In the genomic region with DNA sequence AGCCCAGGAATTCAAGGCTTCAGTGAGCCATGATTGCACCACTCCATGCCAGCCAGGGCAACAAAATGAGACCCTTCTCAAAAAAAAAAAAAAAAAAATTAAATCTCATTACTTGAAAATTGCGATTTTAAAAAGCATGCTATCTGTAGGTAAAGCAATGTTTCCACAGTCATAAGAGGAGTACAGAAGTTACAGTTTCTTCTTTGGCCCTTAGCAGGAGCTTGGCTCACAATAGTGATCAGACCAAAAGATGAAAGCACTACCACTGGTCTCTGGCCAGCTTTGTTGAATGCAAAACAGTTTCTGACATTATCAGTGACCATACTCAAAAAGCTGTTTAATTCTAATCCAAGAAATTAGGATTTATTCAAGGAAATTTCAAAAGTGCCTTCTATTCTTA, we compare ENCODE assay signal across 22 cellular contexts. TPM values are rescaled to one million over a fixed set of nuclear protein-coding genes. Genes with fewer than 3 reads are reported as not detected.
A peak's percentile ranks its signal among the peaks of the same experiment; 100 is the strongest.
DNase-seq lines count a peak whose midpoint lies in the region; ATAC-seq and TF ChIP-seq lines count a peak whose summit lies in the region.
"Had no signal": no experiment of that assay in that cellular context is flagged by ENCODE, and none has a peak within 500 bp of the region (broad histone marks: within the 10 kb centered on the region; RNA-seq: fewer than 3 reads in every experiment).

No MANE protein-coding gene starts in this region.

- H3K9me3 ChIP-seq in T-helper 17 cell (ENCODE audit: control insufficient read depth, low read length, poor library complexity, severe bottlenecking), result no peaks in the 10 kb centered on the region
- H3K9me3 ChIP-seq: HAP-1, SJSA1 had no signal

- intact Hi-C loops in sciatic nerve (cut with DNase I), result no loop called here

- no peaks in the 10 kb centered on the region for H3K27me3 Mint-ChIP-seq in stimulated activated naive CD8-positive, alpha-beta T cell treated with anti-CD3 and anti-CD28 coated beads, Interleukin-15, Interleukin-2, amounts not matched to agents 100 ng/mL and 50 ng/mL, for 24 hours
- H3K27me3 Mint-ChIP-seq in stimulated activated naive CD8-positive, alpha-beta T cell treated with anti-CD3 and anti-CD28 coated beads, Interleukin-15, amount 100 ng/mL, for 72 hours, result no peaks in the 10 kb centered on the region
- H3K27me3 Mint-ChIP-seq in T-helper 17 cell, result no peaks in the 10 kb centered on the region
- H3K27me3 Mint-ChIP-seq in activated CD8-positive, alpha-beta memory T cell treated with anti-CD3 and anti-CD28 coated beads, Interleukin-2, amount 10 ng/mL, durations not matched to agents 7 days and 5 days, result peaks cover 3% of the 10 kb centered on the region
- H3K27me3 Mint-ChIP-seq: CD8-positive, alpha-beta memory T cell had no signal

- H3K27me3 ChIP-seq in KMS-11 (ENCODE audit: insufficient read depth, low read depth), result no peaks in the 10 kb centered on the region

- H3K4me3 ChIP-seq in KMS-11 (IDR thresholded peaks at IDR 0.05; ENCODE audit: insufficient read depth, low read depth, low read length), result no peak overlapping the region
- H3K4me3 ChIP-seq: GM23248, HAP-1, SJSA1 had no signal

- TF ChIP-seq CTCF in KMS-11 (conservative IDR thresholded peaks at IDR 0.05; ENCODE audit: low read depth, low read length), result no peak

- H3K36me3 ChIP-seq in KMS-11 (ENCODE audit: insufficient read depth), result no peaks in the 10 kb centered on the region
- H3K36me3 ChIP-seq: HAP-1, SJSA1 had no signal

- peaks cover 59% of the 10 kb centered on the region for H3K4me1 ChIP-seq in KMS-11 (ENCODE audit: low read depth, poor library complexity, severe bottlenecking)
- H3K4me1 ChIP-seq: HAP-1 had no signal

- CTCF ChIA-PET in activated CD8-positive, alpha-beta memory T cell treated with anti-CD3 and anti-CD28 coated beads, Interleukin-2, amount 10 ng/mL, durations not matched to agents 7 days and 5 days (lab: Charles Lee), result interaction anchor here (1.7 kb wide), 1 partner anchor 152 kb away, joined by 7 read pairs; no protein-coding TSS in a partner anchor

- DNase-seq in stimulated activated naive CD8-positive, alpha-beta T cell treated with anti-CD3 and anti-CD28 coated beads, Interleukin-15, amount 100 ng/mL, for 72 hours, result no peak
- DNase-seq in T-helper 17 cell (no peak), sciatic nerve (ENCODE audit: low spot score) (no peak), DMS153 treated with DMSO at 0.1 percent for 48 hours (lab: John Stamatoyannopoulos, UW; ENCODE audit: unreplicated experiment) (no peak), superior temporal gyrus (ENCODE audit: extremely low spot score) (no peak)
- no peak for DNase-seq in activated CD8-positive, alpha-beta memory T cell treated with anti-CD3 and anti-CD28 coated beads, Interleukin-2, amount 10 ng/mL, durations not matched to agents 7 days and 5 days
- DNase-seq: CD8-positive, alpha-beta memory T cell; DMS79; GM23248; KBM-7; NCI-H1417 treated with DMSO at 0.1 percent for 48 hours; NCI-H187 treated with DMSO at 0.1 percent for 48 hours; NCI-H226; NCI-H524; NCI-H82; SW 1271 had no signal

- H3K9ac ChIP-seq in KMS-11, result no peak overlapping the region
- H3K9ac ChIP-seq: GM23248 had no signal

- ATAC-seq in stimulated activated naive CD8-positive, alpha-beta T cell treated with anti-CD3 and anti-CD28 coated beads, Interleukin-15, amount 100 ng/mL, for 72 hours, result no peak
- ATAC-seq in T-helper 17 cell (no peak), sciatic nerve (peak; percentile 53)
- no peak for ATAC-seq in activated CD8-positive, alpha-beta memory T cell treated with anti-CD3 and anti-CD28 coated beads, Interleukin-2, amount 10 ng/mL, durations not matched to agents 7 days and 5 days
- ATAC-seq: HepG2, Panc1 had no signal

- H2AFZ ChIP-seq in KMS-11 (ENCODE audit: low read depth), result peak overlapping the region; percentile 60; the same call in 1 of the 2 replicates
- H2AFZ ChIP-seq: GM23248 had no signal

- H3K9me3 Mint-ChIP-seq in stimulated activated naive CD8-positive, alpha-beta T cell treated with anti-CD3 and anti-CD28 coated beads, Interleukin-15, Interleukin-2, amounts not matched to agents 100 ng/mL and 50 ng/mL, for 24 hours, result no peaks in the 10 kb centered on the region
- H3K9me3 Mint-ChIP-seq in stimulated activated naive CD8-positive, alpha-beta T cell treated with anti-CD3 and anti-CD28 coated beads, Interleukin-15, amount 100 ng/mL, for 72 hours, result no peaks in the 10 kb centered on the region
- no peaks in the 10 kb centered on the region for H3K9me3 Mint-ChIP-seq in activated CD8-positive, alpha-beta memory T cell treated with anti-CD3 and anti-CD28 coated beads, Interleukin-2, amount 10 ng/mL, durations not matched to agents 7 days and 5 days (ENCODE audit: low read depth)
- H3K9me3 Mint-ChIP-seq: CD8-positive, alpha-beta memory T cell had no signal

- no peaks in the 10 kb centered on the region for H3K79me2 ChIP-seq in KMS-11 (ENCODE audit: insufficient read depth, low read depth)

- H3K4me3 Mint-ChIP-seq in stimulated activated naive CD8-positive, alpha-beta T cell treated with anti-CD3 and anti-CD28 coated beads, Interleukin-15, Interleukin-2, amounts not matched to agents 100 ng/mL and 50 ng/mL, for 24 hours, result no peak overlapping the region
- H3K4me3 Mint-ChIP-seq in stimulated activated naive CD8-positive, alpha-beta T cell treated with anti-CD3 and anti-CD28 coated beads, Interleukin-15, amount 100 ng/mL, for 72 hours, result no peak overlapping the region
- H3K4me3 Mint-ChIP-seq in T-helper 17 cell, result no peak overlapping the region
- no peak overlapping the region for H3K4me3 Mint-ChIP-seq in activated CD8-positive, alpha-beta memory T cell treated with anti-CD3 and anti-CD28 coated beads, Interleukin-2, amount 10 ng/mL, durations not matched to agents 7 days and 5 days

- no peaks in the 10 kb centered on the region for H3K36me3 Mint-ChIP-seq in stimulated activated naive CD8-positive, alpha-beta T cell treated with anti-CD3 and anti-CD28 coated beads, Interleukin-15, Interleukin-2, amounts not matched to agents 100 ng/mL and 50 ng/mL, for 24 hours (ENCODE audit: low read depth)
- peaks cover 4% of the 10 kb centered on the region for H3K36me3 Mint-ChIP-seq in T-helper 17 cell (ENCODE audit: low read depth)
- no peaks in the 10 kb centered on the region for H3K36me3 Mint-ChIP-seq in activated CD8-positive, alpha-beta memory T cell treated with anti-CD3 and anti-CD28 coated beads, Interleukin-2, amount 10 ng/mL, durations not matched to agents 7 days and 5 days

- H3K4me1 Mint-ChIP-seq in stimulated activated naive CD8-positive, alpha-beta T cell treated with anti-CD3 and anti-CD28 coated beads, Interleukin-15, Interleukin-2, amounts not matched to agents 100 ng/mL and 50 ng/mL, for 24 hours (ENCODE audit: low read depth), result peaks cover 87% of the 10 kb centered on the region
- peaks cover 81% of the 10 kb centered on the region for H3K4me1 Mint-ChIP-seq in stimulated activated naive CD8-positive, alpha-beta T cell treated with anti-CD3 and anti-CD28 coated beads, Interleukin-15, amount 100 ng/mL, for 72 hours
- peaks cover 29% of the 10 kb centered on the region for H3K4me1 Mint-ChIP-seq in T-helper 17 cell
- peaks cover 37% of the 10 kb centered on the region for H3K4me1 Mint-ChIP-seq in activated CD8-positive, alpha-beta memory T cell treated with anti-CD3 and anti-CD28 coated beads, Interleukin-2, amount 10 ng/mL, durations not matched to agents 7 days and 5 days

- H3K27ac ChIP-seq in KMS-11, result peak overlapping the region; percentile 61; the same call in 1 of the 2 replicates
- H3K27ac ChIP-seq: GM23248, SJSA1 had no signal

- H3K4me2 ChIP-seq in KMS-11, result peak overlapping the region; percentile 95; the same call in 1 of the 2 replicates

- peak overlapping the region; percentile 86 for H3K27ac Mint-ChIP-seq in stimulated activated naive CD8-positive, alpha-beta T cell treated with anti-CD3 and anti-CD28 coated beads, Interleukin-15, Interleukin-2, amounts not matched to agents 100 ng/mL and 50 ng/mL, for 24 hours
- H3K27ac Mint-ChIP-seq in stimulated activated naive CD8-positive, alpha-beta T cell treated with anti-CD3 and anti-CD28 coated beads, Interleukin-15, amount 100 ng/mL, for 72 hours, result no peak overlapping the region
- peak overlapping the region; percentile 21 for H3K27ac Mint-ChIP-seq in T-helper 17 cell
- H3K27ac Mint-ChIP-seq in activated CD8-positive, alpha-beta memory T cell treated with anti-CD3 and anti-CD28 coated beads, Interleukin-2, amount 10 ng/mL, durations not matched to agents 7 days and 5 days, result no peak overlapping the region

- H4K20me1 ChIP-seq in KMS-11 (ENCODE audit: insufficient read depth), result no peaks in the 10 kb centered on the region

RNA-seq across cellular contexts. Expression of gene VAV3, which starts 31.2 kb away (rescaled TPM):
- total RNA-seq in T-helper 17 cell, result 10 to 100 TPM; 10.6 to 11.0 TPM
- total RNA-seq in sciatic nerve, result 6.4 TPM
- total RNA-seq in activated CD8-positive, alpha-beta memory T cell treated with anti-CD3 and anti-CD28 coated beads, Interleukin-2, amount 10 ng/mL, durations not matched to agents 7 days and 5 days, result 1 to 10 TPM; 3.1 to 4.5 TPM
- total RNA-seq: SJSA1 had no signal

Comparison
In these comparisons a context has a peak if more than half of its experiments do, and no peak if none do; other contexts are left out.
1. H3K27ac Mint-ChIP-seq: peak in stimulated activated naive CD8-positive, alpha-beta T cell treated with anti-CD3 and anti-CD28 coated beads, Interleukin-15, Interleukin-2, amounts not matched to agents 100 ng/mL and 50 ng/mL, for 24 hours (single experiment) and T-helper 17 cell (single experiment); none in stimulated activated naive CD8-positive, alpha-beta T cell treated with anti-CD3 and anti-CD28 coated beads, Interleukin-15, amount 100 ng/mL, for 72 hours (0 of 2) and activated CD8-positive, alpha-beta memory T cell treated with anti-CD3 and anti-CD28 coated beads, Interleukin-2, amount 10 ng/mL, durations not matched to agents 7 days and 5 days (single experiment).